12 cellular contexts compared by ENCODE assay signal in the genomic region with DNA sequence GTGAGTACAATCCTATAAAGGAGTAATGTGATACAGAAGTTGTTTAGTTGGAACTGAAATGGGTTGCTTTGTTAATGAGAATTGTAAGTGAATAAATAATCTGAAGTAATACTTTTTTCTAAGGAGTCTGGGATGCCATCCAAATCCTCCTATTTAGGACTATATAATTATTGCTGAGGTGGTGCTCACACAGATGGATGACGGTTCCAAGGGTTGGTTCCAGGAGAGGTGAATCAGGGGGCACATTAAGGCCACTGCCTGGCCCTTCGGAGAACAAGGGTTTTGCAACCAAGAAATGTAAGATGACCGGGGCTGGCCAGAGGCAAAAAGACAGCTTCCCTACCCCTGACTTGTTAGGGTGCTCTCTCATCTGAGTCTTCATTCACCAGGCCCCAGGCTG.
DNase-seq lines count a peak whose midpoint lies in the region; ATAC-seq, FAIRE-seq and TF ChIP-seq lines count a peak whose summit lies in the region.
"Had no signal": no experiment of that assay in that cellular context is flagged by ENCODE, and none has a peak within 500 bp of the region (broad histone marks: within the 10 kb centered on the region; RNA-seq: fewer than 3 reads in every experiment).

No MANE protein-coding gene starts in this region.

- ATAC-seq in gastroesophageal sphincter, result peak; percentile 68
- ATAC-seq in HG02763 (IDR thresholded peaks at IDR 0.05; ENCODE audit: unreplicated experiment), result no peak
- ATAC-seq in GM18868 (IDR thresholded peaks at IDR 0.05; ENCODE audit: unreplicated experiment), result no peak
- ATAC-seq: left ventricle myocardium superior had no signal

- H3K4me1 ChIP-seq in GM23248 (ENCODE audit: insufficient read depth) (peaks cover 42% of the 10 kb centered on the region), gastroesophageal sphincter (peaks cover 4 to 34% (median 6%) of the 10 kb centered on the region in 3 donors)
- H3K4me1 ChIP-seq: gastrocnemius medialis had no signal

- no peaks in the 10 kb centered on the region for H3K27me3 ChIP-seq in GM23248 (replicated peaks; ENCODE audit: insufficient read depth)
- no peaks in the 10 kb centered on the region for H3K27me3 ChIP-seq in gastroesophageal sphincter
- H3K27me3 ChIP-seq: gastrocnemius medialis had no signal

- no peaks in the 10 kb centered on the region for H3K79me2 ChIP-seq in GM23248 (ENCODE audit: insufficient read depth)

- H3K27ac ChIP-seq in GM23248 (peak overlapping the region; percentile 83), gastroesophageal sphincter (peak overlapping the region; percentile 7 to 71 (median 36))
- H3K27ac ChIP-seq: gastrocnemius medialis had no signal

- WGBS in GM23248 (ENCODE audit: low coverage in 1 of 2, low lambda C conversion rate in 2 of 2, missing lambda C conversion rate in 2 of 2), 2 experiments, result 0% methylated on average over 3 of the region's 3 CpGs
- 18 to 37% methylated on average over 2 to 3 of the region's 3 CpGs for WGBS in gastroesophageal sphincter (ENCODE audit: low coverage in 1 of 2), 2 donors

- H4K20me1 ChIP-seq in GM23248 (ENCODE audit: insufficient read depth), result no peaks in the 10 kb centered on the region

- no peak for TF ChIP-seq EP300 in gastroesophageal sphincter (IDR thresholded peaks at IDR 0.05)

- no peak overlapping the region for H3K4me3 ChIP-seq in GM23248
- no peak overlapping the region for H3K4me3 ChIP-seq in gastroesophageal sphincter
- H3K4me3 ChIP-seq: gastrocnemius medialis had no signal

- peaks cover 48% of the 10 kb centered on the region for H3F3A ChIP-seq in GM23248 (ENCODE audit: insufficient read depth)

- H3K4me2 ChIP-seq in GM23248 (ENCODE audit: unreplicated experiment), result peak overlapping the region; percentile 38

- peak overlapping the region; percentile 51; the same call in 1 of the 2 replicates for H3K9ac ChIP-seq in GM23248

- no peak for TF ChIP-seq CTCF in gastroesophageal sphincter (IDR thresholded peaks at IDR 0.05)

- peak; percentile 18 for DNase-seq in A172 (ENCODE audit: low spot score)
- DNase-seq in GM23248, result peak; percentile 94
- DNase-seq in RCC 7860 (ENCODE audit: low spot score), result no peak
- DNase-seq in HPDE6-E6E7 (ENCODE audit: extremely low spot score), result no peak
- no peak for DNase-seq in NCI-H82 (lab: John Stamatoyannopoulos, UW)
- DNase-seq: activated CD4-positive, alpha-beta T cell treated with anti-CD3 and anti-CD28 coated beads for 1 hour; gastrocnemius medialis; KBM-7; left ventricle myocardium superior had no signal

- H3K9me2 ChIP-seq in GM23248 (ENCODE audit: insufficient read depth), result no peaks in the 10 kb centered on the region

- in situ Hi-C loops in GM23248 (cut with MboI), result no loop called here

- FAIRE-seq in RCC 7860 (lab: Jason Lieb, UNC), result peak; percentile 41

- H2AFZ ChIP-seq in GM23248, result 0 out of 2 replicates have a peak overlapping the region, but pooled peaks have one; percentile 16

- no peak for TF ChIP-seq POLR2A in gastroesophageal sphincter (IDR thresholded peaks at IDR 0.05)

- no peaks in the 10 kb centered on the region for H3K9me3 ChIP-seq in GM23248 (ENCODE audit: low read depth)
- H3K9me3 ChIP-seq in gastroesophageal sphincter, result no peaks in the 10 kb centered on the region
- H3K9me3 ChIP-seq: gastrocnemius medialis had no signal

- H3K36me3 ChIP-seq in GM23248 (ENCODE audit: low read depth) (no peaks in the 10 kb centered on the region), gastroesophageal sphincter (no peaks in the 10 kb centered on the region)
- H3K36me3 ChIP-seq: gastrocnemius medialis had no signal

Comparison
In these comparisons a context has a peak if more than half of its experiments do, and no peak if none do; other contexts are left out.
1. DNase-seq: peak in A172 (single experiment) and GM23248 (single experiment); none in RCC 7860 (single experiment), HPDE6-E6E7 (single experiment) and NCI-H82 (single experiment).